8 cellular contexts compared by ENCODE assay signal in the genomic region with DNA sequence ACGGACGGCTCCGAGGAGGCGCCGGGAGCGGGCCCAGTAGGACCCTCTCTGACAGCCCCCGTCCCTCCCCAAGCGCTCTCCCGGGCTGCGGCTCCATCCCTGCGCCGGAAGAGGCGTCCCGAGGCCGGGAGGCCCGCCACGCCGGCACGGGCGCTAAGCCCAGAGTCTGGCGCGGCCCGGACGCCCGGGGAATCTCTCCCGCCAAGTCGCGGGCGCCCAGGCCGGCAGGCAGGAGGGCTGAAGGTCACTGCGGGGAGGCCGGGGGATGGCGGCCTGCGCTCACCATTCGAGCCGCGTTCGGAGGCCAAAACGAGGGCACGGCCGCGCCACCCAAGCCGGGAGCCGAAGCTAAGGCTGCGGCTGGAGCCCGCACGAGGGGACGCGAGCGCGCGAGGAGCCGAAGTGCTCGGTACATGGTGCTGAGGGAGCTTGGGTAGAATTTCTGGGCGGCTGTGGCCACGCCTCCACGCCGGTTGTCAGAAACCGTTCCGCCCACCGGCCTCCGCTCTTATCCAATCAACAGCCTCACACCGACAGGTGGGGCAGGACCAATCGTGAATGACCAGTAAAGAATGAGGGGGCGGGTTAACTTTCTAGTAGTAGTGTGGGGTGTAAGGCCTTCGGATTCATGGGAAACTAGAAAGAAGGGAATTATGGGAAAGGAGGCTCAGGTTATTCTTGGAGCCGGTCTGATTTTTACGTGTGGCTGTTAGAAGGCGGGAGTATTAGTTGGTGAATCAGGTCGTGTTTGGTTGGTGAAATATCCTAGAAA. TPM values are rescaled to one million over a fixed set of nuclear protein-coding genes. Genes with fewer than 3 reads are reported as not detected.
DNase-seq lines count a peak whose midpoint lies in the region; ATAC-seq, FAIRE-seq and TF ChIP-seq lines count a peak whose summit lies in the region.

A gene (minus strand): TSS at position 448 of the 772 bp plus-strand sequence. CDS start 33 bp downstream, at position 415.

- no peaks in the 10 kb centered on the region for H3K36me3 ChIP-seq in astrocyte (ENCODE audit: insufficient read depth, low read length)
- H3K36me3 ChIP-seq in rectal smooth muscle tissue (ENCODE audit: control insufficient read depth, insufficient read depth, low read length): no peaks in the 10 kb centered on the region
- peaks cover 0 to 2% of the 10 kb centered on the region in 2 donors for H3K36me3 ChIP-seq in aorta (ENCODE audit: control insufficient read depth in 1 of 2, insufficient read depth in 2 of 2, low read length in 1 of 2)

- peaks cover 3% of the 10 kb centered on the region for H3K36me3 Mint-ChIP-seq in astrocyte (ENCODE audit: low read depth, unreplicated experiment)

- peak; percentile 47 for FAIRE-seq in astrocyte (lab: Jason Lieb, UNC)

- DNase-seq in NCI-H2029 (lab: John Stamatoyannopoulos, UW) (peak; percentile 95), T-helper 22 cell (ENCODE audit: low read depth) (peak; percentile 85), astrocyte (ENCODE audit: low read depth) (peak; percentile 97), hepatic stellate cell (ENCODE audit: low spot score) (peak; percentile 84), aorta (peak; percentile 97 to 98)

- no peaks in the 10 kb centered on the region for H3K27me3 Mint-ChIP-seq in astrocyte (ENCODE audit: low read depth, unreplicated experiment)

- H3K9me3 ChIP-seq in astrocyte (ENCODE audit: insufficient read depth, low read depth, low read length) (no peaks in the 10 kb centered on the region), aorta (ENCODE audit: control insufficient read depth, low read length) (no peaks in the 10 kb centered on the region)

- H3K4me1 Mint-ChIP-seq in astrocyte (ENCODE audit: low read depth, unreplicated experiment): peaks cover 8% of the 10 kb centered on the region

- H3K9ac ChIP-seq in astrocyte (ENCODE audit: low read length): peak within 1 kb of the TSS; percentile 92
- H3K9ac ChIP-seq in rectal smooth muscle tissue (ENCODE audit: low read length): peak within 1 kb of the TSS; percentile 51

- H3K4me2 ChIP-seq in astrocyte (ENCODE audit: low read length): peak within 1 kb of the TSS; percentile 91

- WGBS in aorta, 2 donors: 0% methylated on average over 64 to 70 of the region's 70 CpGs

- no peaks in the 10 kb centered on the region for H3K9me3 Mint-ChIP-seq in astrocyte (ENCODE audit: unreplicated experiment)

- peak within 1 kb of the TSS; percentile 86 for H2AFZ ChIP-seq in astrocyte (ENCODE audit: low read depth, low read length)

- H3K27ac Mint-ChIP-seq in astrocyte (ENCODE audit: unreplicated experiment): peak within 1 kb of the TSS; percentile 75

- TF ChIP-seq POLR2A in GM18505 (IDR thresholded peaks at IDR 0.05; ENCODE audit: borderline replicate concordance, extremely low read depth, insufficient read depth, insufficient read length): peak; percentile 96

- no peak for TF ChIP-seq CTCF in astrocyte (IDR thresholded peaks at IDR 0.05; ENCODE audit: insufficient read depth, low read depth, low read length)

- H3K4me3 Mint-ChIP-seq in astrocyte (ENCODE audit: unreplicated experiment): peak within 1 kb of the TSS; percentile 95

- H3K4me1 ChIP-seq in astrocyte (ENCODE audit: insufficient read depth, low read length): no peaks in the 10 kb centered on the region
- H3K4me1 ChIP-seq in rectal smooth muscle tissue (ENCODE audit: control insufficient read depth, insufficient read depth, low read length): peaks cover 4% of the 10 kb centered on the region
- H3K4me1 ChIP-seq in aorta (ENCODE audit: control insufficient read depth in 1 of 2, insufficient read depth in 2 of 2, low read length in 2 of 2): no peaks in the 10 kb centered on the region

- H3K27ac ChIP-seq in astrocyte (ENCODE audit: low read depth, low read length) (peak within 1 kb of the TSS; percentile 87), rectal smooth muscle tissue (ENCODE audit: low read depth, low read length) (peak within 1 kb of the TSS; percentile 92), aorta (ENCODE audit: low read depth in 1 of 2, low read length in 2 of 2) (peak within 1 kb of the TSS; percentile 17 to 61)

- ATAC-seq in GM18505 (IDR thresholded peaks at IDR 0.05; ENCODE audit: unreplicated experiment) (peak; percentile 97), HG02973 (IDR thresholded peaks at IDR 0.05; ENCODE audit: unreplicated experiment) (peak; percentile 97), aorta (ENCODE audit: low FRiP score) (peak; percentile 99)

- H3K4me3 ChIP-seq in astrocyte (ENCODE audit: insufficient read depth, low read depth, low read length) (peak within 1 kb of the TSS; percentile 83), rectal smooth muscle tissue (ENCODE audit: low read length) (peak within 1 kb of the TSS; percentile 89), aorta (ENCODE audit: low read length in 2 of 2) (peak within 1 kb of the TSS; percentile 60 to 71)

- H3K79me2 ChIP-seq in astrocyte (ENCODE audit: insufficient read depth, low read length): peaks cover 48% of the 10 kb centered on the region

- peaks cover 3% of the 10 kb centered on the region for H3K27me3 ChIP-seq in astrocyte (ENCODE audit: insufficient read depth, low read length)
- no peaks in the 10 kb centered on the region for H3K27me3 ChIP-seq in rectal smooth muscle tissue (ENCODE audit: control insufficient read depth, insufficient read depth, low read length)
- H3K27me3 ChIP-seq in aorta (ENCODE audit: control insufficient read depth in 1 of 2, insufficient read depth in 2 of 2, low read length in 1 of 2): peaks cover 0 to 1% of the 10 kb centered on the region in 2 donors

- H4K20me1 ChIP-seq in astrocyte (ENCODE audit: insufficient read depth, low read length): peaks cover 5% of the 10 kb centered on the region

- intact Hi-C loops in aorta (cut with DNase I): no loop called here

RNA-seq across cellular contexts. Expression of the gene that starts here (rescaled TPM):
- total RNA-seq in astrocyte (47.3 and 49.4 TPM in 2 replicates), aorta (10 to 100 TPM; 30.3 to 32.3 TPM)
- polyA plus RNA-seq in aorta: 10 to 100 TPM; 27.9 to 28.4 TPM

Comparison
In these comparisons a context has a peak if more than half of its experiments do, and no peak if none do; other contexts are left out.
1. Peak in every context shown above with its lines: DNase-seq, ATAC-seq, H3K4me3 ChIP-seq and H3K27ac ChIP-seq.
2. H3K27ac ChIP-seq: peak in every context shown above with its lines; median percentile 92 in rectal smooth muscle tissue; 87 in astrocyte; 39 in aorta.